In genomic region chr17:19131108-19131507, GRCh38 we compare ENCODE assay signal across 14 cellular contexts. TPM values are rescaled to one million over a fixed set of nuclear protein-coding genes. Genes with fewer than 3 reads are reported as not detected.
DNase-seq lines count a peak whose midpoint lies in the region; ATAC-seq, FAIRE-seq and TF ChIP-seq lines count a peak whose summit lies in the region.
"Not testable (repeated sequence)": the region's sequence is repeated elsewhere in the genome, so short reads cannot be mapped to it uniquely, and the experiment has no call there.
"Had no signal": no experiment of that assay in that cellular context is flagged by ENCODE, and none has a peak within 500 bp of the region (broad histone marks: within the 10 kb centered on the region; RNA-seq: fewer than 3 reads in every experiment).

No MANE protein-coding gene starts in this region.

- H3K4me3 Mint-ChIP-seq in activated B cell treated with CpG ODN at 0.5 μM for 24 hours; stimulated activated memory B cell treated with anti-CD40 and anti-IgM and Interleukin-4, amounts not matched to agents 10 μg/mL and 1 μg/mL and 100 μg/mL, for 72 hours: not testable (repeated sequence)

- TF ChIP-seq POLR2A in GM12891 (IDR thresholded peaks at IDR 0.05; ENCODE audit: low read depth, low read length); gastroesophageal sphincter (IDR thresholded peaks at IDR 0.05); right lobe of liver (IDR thresholded peaks at IDR 0.05): not testable (repeated sequence)

- no CpG with 5 or more reads among the region's 8 CpGs for WGBS in gastroesophageal sphincter (ENCODE audit: low coverage in 1 of 2), 2 donors
- WGBS in right lobe of liver (ENCODE audit: insufficient coverage, low coverage, low lambda C conversion rate, missing lambda C conversion rate): no CpG with 5 or more reads among the region's 8 CpGs

- not testable (repeated sequence) for H3K27me3 ChIP-seq in gastroesophageal sphincter, right lobe of liver

- CTCF ChIA-PET in activated B cell treated with CpG ODN at 0.5 μM for 24 hours (lab: Charles Lee): not testable (repeated sequence)

- FAIRE-seq in GM12891 (lab: Jason Lieb, UNC) (peak; percentile 98), GM19239 (lab: Jason Lieb, UNC) (peak; percentile 99)

- H3K36me3 Mint-ChIP-seq in activated B cell treated with CpG ODN at 0.5 μM for 24 hours (ENCODE audit: low read depth); stimulated activated memory B cell treated with anti-CD40 and anti-IgM and Interleukin-4, amounts not matched to agents 10 μg/mL and 1 μg/mL and 100 μg/mL, for 72 hours: not testable (repeated sequence)

- H3K9me3 Mint-ChIP-seq in activated B cell treated with CpG ODN at 0.5 μM for 24 hours; stimulated activated memory B cell treated with anti-CD40 and anti-IgM and Interleukin-4, amounts not matched to agents 10 μg/mL and 1 μg/mL and 100 μg/mL, for 72 hours: not testable (repeated sequence)

- not testable (repeated sequence) for H3K4me1 Mint-ChIP-seq in activated B cell treated with CpG ODN at 0.5 μM for 24 hours; stimulated activated memory B cell treated with anti-CD40 and anti-IgM and Interleukin-4, amounts not matched to agents 10 μg/mL and 1 μg/mL and 100 μg/mL, for 72 hours

- not testable (repeated sequence) for H3K4me3 ChIP-seq in gastroesophageal sphincter, right lobe of liver

- DNase-seq in GM12891 (ENCODE audit: insufficient read length, low spot score); GM19239 (ENCODE audit: insufficient read length, low spot score); activated B cell treated with CpG ODN at 0.5 μM for 24 hours; right lobe of liver: not testable (repeated sequence)

- H3K27me3 Mint-ChIP-seq in activated B cell treated with CpG ODN at 0.5 μM for 24 hours; stimulated activated memory B cell treated with anti-CD40 and anti-IgM and Interleukin-4, amounts not matched to agents 10 μg/mL and 1 μg/mL and 100 μg/mL, for 72 hours: not testable (repeated sequence)

- H3K9me3 ChIP-seq in gastroesophageal sphincter, right lobe of liver: not testable (repeated sequence)

- intact Hi-C loops in activated B cell treated with CpG ODN at 0.5 μM for 24 hours (cut with micrococcal nuclease); right lobe of liver (cut with DNase I): not testable (repeated sequence)

- not testable (repeated sequence) for TF ChIP-seq EP300 in gastroesophageal sphincter (IDR thresholded peaks at IDR 0.05)

- H3K27ac ChIP-seq in gastroesophageal sphincter, right lobe of liver: not testable (repeated sequence)

- H3K4me1 ChIP-seq in gastroesophageal sphincter, right lobe of liver: not testable (repeated sequence)

- H3K36me3 ChIP-seq in gastroesophageal sphincter, right lobe of liver: not testable (repeated sequence)

- TF ChIP-seq CTCF in activated B cell treated with CpG ODN at 0.5 μM for 24 hours (IDR thresholded peaks at IDR 0.05); gastroesophageal sphincter (IDR thresholded peaks at IDR 0.05); right lobe of liver (IDR thresholded peaks at IDR 0.05): not testable (repeated sequence)

- POLR2A ChIA-PET in activated B cell treated with CpG ODN at 0.5 μM for 24 hours (lab: Charles Lee): not testable (repeated sequence)

- ATAC-seq in GM21825 (IDR thresholded peaks at IDR 0.05; ENCODE audit: unreplicated experiment) (peak; percentile 29), HG02885 (IDR thresholded peaks at IDR 0.05; ENCODE audit: poor library complexity, unreplicated experiment) (peak; percentile 27), activated B cell treated with CpG ODN at 0.5 μM for 24 hours (ENCODE audit: low read depth) (peak; percentile 10), gastroesophageal sphincter (peak; percentile 35), right lobe of liver (peak; percentile 43 to 55 (median 50))
- ATAC-seq in stimulated activated memory B cell treated with anti-CD40 and anti-IgM and Interleukin-4, amounts not matched to agents 10 μg/mL and 1 μg/mL and 100 μg/mL, for 72 hours: peak; percentile 68

- not testable (repeated sequence) for H3K27ac Mint-ChIP-seq in activated B cell treated with CpG ODN at 0.5 μM for 24 hours; stimulated activated memory B cell treated with anti-CD40 and anti-IgM and Interleukin-4, amounts not matched to agents 10 μg/mL and 1 μg/mL and 100 μg/mL, for 72 hours

RNA-seq across cellular contexts. Expression of gene GRAPL, which starts 3.7 kb away (rescaled TPM):
- polyA plus RNA-seq in GM12891 (2012; ENCODE audit: low read depth, missing spikeins): 13.3 TPM
- total RNA-seq in activated B cell treated with CpG ODN at 0.5 μM for 24 hours (54.5 and 59.0 TPM in 2 replicates), gastroesophageal sphincter (1 to 10 TPM in 2 of 4 donors, not detected in 2; 2.2 to 6.9 TPM), right lobe of liver (1 to 10 TPM in 4 of 6 experiments, under 1 TPM in 2; 0.68 to 9.2 (median 2.2) TPM)
- total RNA-seq: A673, Calu3, H1, HT-29, LHCN-M2 had no signal
- polyA plus RNA-seq: AG04450 had no signal

Comparison
In these comparisons a context has a peak if more than half of its experiments do, and no peak if none do; other contexts are left out.
1. ATAC-seq: peak in every context shown above with its lines; median percentile 68 in stimulated activated memory B cell treated with anti-CD40 and anti-IgM and Interleukin-4, amounts not matched to agents 10 μg/mL and 1 μg/mL and 100 μg/mL, for 72 hours; 50 in right lobe of liver; 35 in gastroesophageal sphincter; 29 in GM21825; 27 in HG02885; 10 in activated B cell treated with CpG ODN at 0.5 μM for 24 hours.